8 cellular contexts compared by ENCODE assay signal in genomic region chr3:49694391-49695070, GRCh38. TPM values are rescaled to one million over a fixed set of nuclear protein-coding genes. Genes with fewer than 3 reads are reported as not detected.
A peak's percentile ranks its signal among the peaks of the same experiment; 100 is the strongest.
DNase-seq lines count a peak whose midpoint lies in the region; ATAC-seq, FAIRE-seq and TF ChIP-seq lines count a peak whose summit lies in the region.
"Not testable (repeated sequence)": the region's sequence is repeated elsewhere in the genome, so short reads cannot be mapped to it uniquely, and the experiment has no call there.
"Had no signal": no experiment of that assay in that cellular context is flagged by ENCODE, and none has a peak within 500 bp of the region (broad histone marks: within the 10 kb centered on the region; RNA-seq: fewer than 3 reads in every experiment).

No MANE protein-coding gene starts in this region.

- WGBS in mesendoderm (ENCODE audit: extremely low coverage, insufficient coverage, low lambda C conversion rate), result no CpG with 5 or more reads among the region's 6 CpGs

- dilution Hi-C loops in endothelial cell of umbilical vein (cut with MboI; ENCODE audit: extremely low pct_ligation_motif_present, low sequenced_read_pairs), result not testable (repeated sequence)

- not testable (repeated sequence) for H2BK120ac ChIP-seq in mesendoderm (ENCODE audit: low read depth, low read length)

- H4K5ac ChIP-seq in mesendoderm (ENCODE audit: low read length), result not testable (repeated sequence)

- H3K4me3 Mint-ChIP-seq in activated T-helper 17 cell treated with anti-CD3 and anti-CD28 coated beads, Interleukin-2, amount 50 U/mL, for 72 hours, result not testable (repeated sequence)
- peak overlapping the region; percentile 56 for H3K4me3 Mint-ChIP-seq in neural crest cell

- ATAC-seq in activated T-helper 17 cell treated with anti-CD3 and anti-CD28 coated beads, Interleukin-2, amount 50 U/mL, for 72 hours (replicated peaks), result not testable (repeated sequence)
- ATAC-seq in gastrocnemius medialis, result peak; percentile 84 to 91

- not testable (repeated sequence) for H3K4me3 ChIP-seq in endothelial cell of umbilical vein (replicated peaks in 1 of 3; ENCODE audit: insufficient read depth in 1 of 3, low read depth in 1 of 3, low read length in 3 of 3); mesendoderm (ENCODE audit: low read length)
- peak overlapping the region in 2 of 4 donors; percentile 19 to 28 for H3K4me3 ChIP-seq in gastrocnemius medialis

- in situ Hi-C loops in gastrocnemius medialis (cut with MboI; ENCODE audit: low sequenced_read_pairs in 4 of 4), result not testable (repeated sequence)

- not testable (repeated sequence) for H3K9me1 ChIP-seq in endothelial cell of umbilical vein (replicated peaks; ENCODE audit: control insufficient read depth, extremely low read depth, insufficient read depth, low read length)

- H3K9me3 Mint-ChIP-seq in activated T-helper 17 cell treated with anti-CD3 and anti-CD28 coated beads, Interleukin-2, amount 50 U/mL, for 72 hours; neural crest cell: not testable (repeated sequence)

- H3K4me2 ChIP-seq in endothelial cell of umbilical vein (ENCODE audit: insufficient read depth, low read length); mesendoderm (ENCODE audit: low read length): not testable (repeated sequence)

- not testable (repeated sequence) for H3K79me1 ChIP-seq in mesendoderm (ENCODE audit: low read length)

- not testable (repeated sequence) for H3K4me1 Mint-ChIP-seq in activated T-helper 17 cell treated with anti-CD3 and anti-CD28 coated beads, Interleukin-2, amount 50 U/mL, for 72 hours
- peaks cover 11% of the 10 kb centered on the region for H3K4me1 Mint-ChIP-seq in neural crest cell

- H2AFZ ChIP-seq in endothelial cell of umbilical vein (ENCODE audit: low read depth, low read length), result not testable (repeated sequence)

- H3K23ac ChIP-seq in mesendoderm (ENCODE audit: low read length), result not testable (repeated sequence)

- not testable (repeated sequence) for H2AK5ac ChIP-seq in mesendoderm (ENCODE audit: low read length)

- H3K4me1 ChIP-seq in endothelial cell of umbilical vein (ENCODE audit: control insufficient read depth, extremely low read depth, insufficient read depth, low read length); mesendoderm (ENCODE audit: control insufficient read depth, low read depth, low read length): not testable (repeated sequence)
- peaks cover 51 to 68% of the 10 kb centered on the region in 2 donors for H3K4me1 ChIP-seq in gastrocnemius medialis

- H4K8ac ChIP-seq in mesendoderm (ENCODE audit: low read depth, low read length), result not testable (repeated sequence)

- intact Hi-C loops in endothelial cell of umbilical vein (cut with micrococcal nuclease); gastrocnemius medialis (cut with DNase I; ENCODE audit: low total_unique reads): not testable (repeated sequence)

- H2BK5ac ChIP-seq in mesendoderm (ENCODE audit: low read length), result not testable (repeated sequence)

- not testable (repeated sequence) for TF ChIP-seq POLR2A in endothelial cell of umbilical vein (IDR thresholded peaks at IDR 0.05; ENCODE audit: low read depth, low read length)
- peak in 1 of 2 donors; percentile 39 for TF ChIP-seq POLR2A in gastrocnemius medialis (IDR thresholded peaks at IDR 0.05)

- peaks cover 12% of the 10 kb centered on the region for H3K36me3 Mint-ChIP-seq in activated T-helper 17 cell treated with anti-CD3 and anti-CD28 coated beads, Interleukin-2, amount 50 U/mL, for 72 hours (ENCODE audit: low read depth)
- H3K36me3 Mint-ChIP-seq in neural crest cell (ENCODE audit: low read depth), result not testable (repeated sequence)

- H3K27me3 Mint-ChIP-seq in activated T-helper 17 cell treated with anti-CD3 and anti-CD28 coated beads, Interleukin-2, amount 50 U/mL, for 72 hours; neural crest cell (ENCODE audit: low read depth): not testable (repeated sequence)

- H3K9me3 ChIP-seq in endothelial cell of umbilical vein (replicated peaks; ENCODE audit: control insufficient read depth, insufficient read depth, low read length); gastrocnemius medialis: not testable (repeated sequence)

- H3K27ac Mint-ChIP-seq in activated T-helper 17 cell treated with anti-CD3 and anti-CD28 coated beads, Interleukin-2, amount 50 U/mL, for 72 hours, result peak overlapping the region; percentile 50
- not testable (repeated sequence) for H3K27ac Mint-ChIP-seq in neural crest cell (ENCODE audit: unreplicated experiment)

- FAIRE-seq in endothelial cell of umbilical vein (lab: Jason Lieb, UNC), result peak; percentile 57

- not testable (repeated sequence) for H3K18ac ChIP-seq in mesendoderm (ENCODE audit: low read length)

- peak; percentile 37 for DNase-seq in LHCN-M2 (ENCODE audit: low read depth)
- DNase-seq in endothelial cell of umbilical vein (ENCODE audit: low read depth, low spot score); neural crest cell (ENCODE audit: low read depth, low spot score): not testable (repeated sequence)
- DNase-seq in mesendoderm, result peak; percentile 67
- peak; percentile 84 to 95 for DNase-seq in gastrocnemius medialis

- not testable (repeated sequence) for H3K4ac ChIP-seq in mesendoderm (ENCODE audit: low read depth, low read length)

- not testable (repeated sequence) for H3K27me3 ChIP-seq in endothelial cell of umbilical vein (ENCODE audit: control insufficient read depth in 2 of 2, insufficient read depth in 2 of 2, low read length in 2 of 2); mesendoderm (ENCODE audit: insufficient read depth, low read length, poor library complexity); gastrocnemius medialis

- not testable (repeated sequence) for H4K20me1 ChIP-seq in endothelial cell of umbilical vein (replicated peaks; ENCODE audit: control insufficient read depth, extremely low read depth, insufficient read depth, low read length)

- POLR2A ChIA-PET in endothelial cell of umbilical vein (lab: Charles Lee), result not testable (repeated sequence)

- H3K36me3 ChIP-seq in endothelial cell of umbilical vein (ENCODE audit: control insufficient read depth in 2 of 2, extremely low read depth in 1 of 2, insufficient read depth in 2 of 2, low read length in 2 of 2) (peaks cover 0 to 19% of the 10 kb centered on the region in 2 experiments), gastrocnemius medialis (peaks cover 0 to 13% of the 10 kb centered on the region in 2 donors)
- H3K36me3 ChIP-seq in mesendoderm (ENCODE audit: control insufficient read depth, insufficient read depth, low read length), result not testable (repeated sequence)

- not testable (repeated sequence) for TF ChIP-seq CTCF in endothelial cell of umbilical vein (IDR thresholded peaks at IDR 0.05; ENCODE audit: extremely low read depth in 1 of 2, insufficient read depth in 1 of 2, low read depth in 1 of 2, low read length in 2 of 2); neural crest cell (conservative IDR thresholded peaks at IDR 0.05)
- TF ChIP-seq CTCF in gastrocnemius medialis (IDR thresholded peaks at IDR 0.05 in 4 of 5, conservative IDR thresholded peaks at IDR 0.05 in 1 of 5), result peak in 1 of 5 experiments; percentile 24

- CTCF ChIA-PET in endothelial cell of umbilical vein (lab: Charles Lee), result not testable (repeated sequence)

- H3K79me2 ChIP-seq in endothelial cell of umbilical vein (ENCODE audit: control insufficient read depth, insufficient read depth, low read length); mesendoderm (ENCODE audit: control insufficient read depth, insufficient read depth, low read length): not testable (repeated sequence)

- not testable (repeated sequence) for H3K9ac ChIP-seq in endothelial cell of umbilical vein (replicated peaks; ENCODE audit: extremely low read depth, insufficient read depth, low read length); mesendoderm (ENCODE audit: low read length)

- H2BK15ac ChIP-seq in mesendoderm (replicated peaks; ENCODE audit: low read depth), result not testable (repeated sequence)

- H3K56ac ChIP-seq in mesendoderm (ENCODE audit: low read length), result not testable (repeated sequence)

- H3K27ac ChIP-seq in endothelial cell of umbilical vein (ENCODE audit: insufficient read depth, low read depth, low read length); mesendoderm (ENCODE audit: low read depth, low read length): not testable (repeated sequence)
- peak overlapping the region; percentile 92 to 99 (median 96) for H3K27ac ChIP-seq in gastrocnemius medialis

- not testable (repeated sequence) for BruUV-seq in endothelial cell of umbilical vein (replicated peaks; lab: Mats Ljungman, UMichigan)

RNA-seq across cellular contexts. Expression of gene RNF123, which starts 5.2 kb away (rescaled TPM):
- total RNA-seq in LHCN-M2 (2014; rRNA removed) (19.6 and 21.2 TPM in 2 replicates), endothelial cell of umbilical vein (43.4 and 51.0 TPM in 2 replicates), neural crest cell (42.4 and 44.9 TPM in 2 replicates), gastrocnemius medialis (100 to 1,000 TPM in 3 of 4 donors, 10 to 100 TPM in 1; 82.8 to 132 (median 128) TPM)
- 23.5 TPM for polyA plus RNA-seq in LHCN-M2 (2012)
- total RNA-seq in activated T-helper 17 cell treated with anti-CD3 and anti-CD28 coated beads, Interleukin-2, amount 50 U/mL, for 72 hours, result 10 to 100 TPM; 22.8 to 44.5 TPM
- polyA plus RNA-seq in endothelial cell of umbilical vein, result 59.3 and 67.2 TPM in 2 replicates
- polyA plus RNA-seq in endothelial cell of umbilical vein (2011; cell fraction: cytosol; rRNA removed), result 33.3 and 36.7 TPM in 2 replicates
- polyA plus RNA-seq in endothelial cell of umbilical vein (2011; cell fraction: nucleus; rRNA removed), result 121 and 157 TPM in 2 replicates
- 21.4 and 22.2 TPM in 2 replicates for polyA plus RNA-seq in endothelial cell of umbilical vein (2012)
- polyA minus RNA-seq in endothelial cell of umbilical vein, result 58.4 and 66.9 TPM in 2 replicates
- polyA minus RNA-seq in endothelial cell of umbilical vein (2011; cell fraction: cytosol; rRNA and poly(A)+ RNA removed), result 39.3 TPM
- 44.3 and 55.8 TPM in 2 replicates for polyA minus RNA-seq in endothelial cell of umbilical vein (2011; cell fraction: nucleus; rRNA and poly(A)+ RNA removed)
- 16.4 TPM for polyA plus RNA-seq in mesendoderm (2013, experiment 1 of 2)
- 14.8 TPM for polyA plus RNA-seq in mesendoderm (2013, experiment 2 of 2)

RNA-seq across cellular contexts. Expression of gene MST1, which starts 5.3 kb away (rescaled TPM):
- total RNA-seq in LHCN-M2 (2014; rRNA removed) (7.5 and 7.7 TPM in 2 replicates), endothelial cell of umbilical vein (6.1 and 8.7 TPM in 2 replicates), neural crest cell (15.0 and 18.1 TPM in 2 replicates), gastrocnemius medialis (1 to 10 TPM in 3 of 4 donors, under 1 TPM in 1; 0.10 to 4.8 (median 2.4) TPM)
- polyA plus RNA-seq in LHCN-M2 (2012), result 2.5 TPM
- 10 to 100 TPM in 1 of 2 donors, 1 to 10 TPM in 1; 8.4 to 28.2 TPM for total RNA-seq in activated T-helper 17 cell treated with anti-CD3 and anti-CD28 coated beads, Interleukin-2, amount 50 U/mL, for 72 hours
- 15.3 and 17.5 TPM in 2 replicates for polyA plus RNA-seq in endothelial cell of umbilical vein
- polyA plus RNA-seq in endothelial cell of umbilical vein (2011; cell fraction: cytosol; rRNA removed), result 2.3 and 3.7 TPM in 2 replicates
- 88.4 and 130 TPM in 2 replicates for polyA plus RNA-seq in endothelial cell of umbilical vein (2011; cell fraction: nucleus; rRNA removed)
- polyA plus RNA-seq in endothelial cell of umbilical vein (2012), result 5.2 and 7.7 TPM in 2 replicates
- polyA minus RNA-seq in endothelial cell of umbilical vein, result 3.9 and 8.2 TPM in 2 replicates
- polyA minus RNA-seq in endothelial cell of umbilical vein (2011; cell fraction: cytosol; rRNA and poly(A)+ RNA removed), result 3.5 TPM
- polyA minus RNA-seq in endothelial cell of umbilical vein (2011; cell fraction: nucleus; rRNA and poly(A)+ RNA removed), result 7.8 and 15.7 TPM in 2 replicates
- 3.5 TPM for polyA plus RNA-seq in mesendoderm (2013, experiment 1 of 2)
- polyA plus RNA-seq in mesendoderm (2013, experiment 2 of 2), result 3.7 TPM

RNA-seq across cellular contexts. Expression of gene APEH, which starts 20.4 kb away (rescaled TPM):
- total RNA-seq in LHCN-M2 (2014; rRNA removed) (152 and 157 TPM in 2 replicates), endothelial cell of umbilical vein (68.2 and 77.9 TPM in 2 replicates), neural crest cell (150 and 162 TPM in 2 replicates), gastrocnemius medialis (100 to 1,000 TPM; 103 to 140 (median 108) TPM)
- polyA plus RNA-seq in LHCN-M2 (2012), result 143 TPM
- 100 to 1,000 TPM in 1 of 2 donors, 10 to 100 TPM in 1; 88.6 to 184 TPM for total RNA-seq in activated T-helper 17 cell treated with anti-CD3 and anti-CD28 coated beads, Interleukin-2, amount 50 U/mL, for 72 hours
- polyA plus RNA-seq in endothelial cell of umbilical vein, result 74.3 and 74.8 TPM in 2 replicates
- 59.0 and 62.5 TPM in 2 replicates for polyA plus RNA-seq in endothelial cell of umbilical vein (2011; cell fraction: cytosol; rRNA removed)
- polyA plus RNA-seq in endothelial cell of umbilical vein (2011; cell fraction: nucleus; rRNA removed), result 103 and 123 TPM in 2 replicates
- polyA plus RNA-seq in endothelial cell of umbilical vein (2012), result 58.7 and 62.8 TPM in 2 replicates
- polyA minus RNA-seq in endothelial cell of umbilical vein, result 97.1 and 102 TPM in 2 replicates
- 160 TPM for polyA minus RNA-seq in endothelial cell of umbilical vein (2011; cell fraction: cytosol; rRNA and poly(A)+ RNA removed)
- 38.7 and 41.6 TPM in 2 replicates for polyA minus RNA-seq in endothelial cell of umbilical vein (2011; cell fraction: nucleus; rRNA and poly(A)+ RNA removed)
- polyA plus RNA-seq in mesendoderm (2013, experiment 1 of 2), result 77.8 TPM
- 76.2 TPM for polyA plus RNA-seq in mesendoderm (2013, experiment 2 of 2)

RNA-seq across cellular contexts. Expression of gene AMIGO3, which starts 25.0 kb away (rescaled TPM):
- 1.9 and 2.3 TPM in 2 replicates for total RNA-seq in LHCN-M2 (2014; rRNA removed)
- polyA plus RNA-seq in LHCN-M2 (2012), result 1.4 TPM
- under 1 TPM in 1 of 2 donors, not detected in 1; 0.29 TPM for total RNA-seq in activated T-helper 17 cell treated with anti-CD3 and anti-CD28 coated beads, Interleukin-2, amount 50 U/mL, for 72 hours
- 0.21 TPM in 1 of 2 replicates, not detected in the other for total RNA-seq in endothelial cell of umbilical vein
- 0.21 and 1.2 TPM in 2 replicates for polyA plus RNA-seq in endothelial cell of umbilical vein
- polyA plus RNA-seq in endothelial cell of umbilical vein (2011; cell fraction: cytosol; rRNA removed), result 0.38 TPM in 1 of 2 replicates, not detected in the other
- polyA plus RNA-seq in endothelial cell of umbilical vein (2011; cell fraction: nucleus; rRNA removed), result 2.6 and 4.0 TPM in 2 replicates
- polyA plus RNA-seq in endothelial cell of umbilical vein (2012), result 0.07 and 0.49 TPM in 2 replicates
- polyA minus RNA-seq in endothelial cell of umbilical vein, result not detected in 2 replicates
- polyA minus RNA-seq in endothelial cell of umbilical vein (2011; cell fraction: cytosol; rRNA and poly(A)+ RNA removed), result 1.2 TPM
- polyA minus RNA-seq in endothelial cell of umbilical vein (2011; cell fraction: nucleus; rRNA and poly(A)+ RNA removed), result 0.53 and 7.4 TPM in 2 replicates
- polyA plus RNA-seq in mesendoderm (2013, experiment 1 of 2), result 1.3 TPM
- 1.1 TPM for polyA plus RNA-seq in mesendoderm (2013, experiment 2 of 2)
- 0.89 and 0.96 TPM in 2 replicates for total RNA-seq in neural crest cell
- under 1 TPM in 3 of 4 donors, not detected in 1; 0.10 to 0.76 (median 0.42) TPM for total RNA-seq in gastrocnemius medialis
- total RNA-seq: GM23248 had no signal
- polyA plus RNA-seq: CD14-positive monocyte had no signal

RNA-seq across cellular contexts. Expression of gene GMPPB, which starts 29.2 kb away (rescaled TPM):
- total RNA-seq in LHCN-M2 (2014; rRNA removed), result 38.8 and 40.1 TPM in 2 replicates
- polyA plus RNA-seq in LHCN-M2 (2012), result 34.9 TPM
- 10 to 100 TPM; 22.4 to 38.7 TPM for total RNA-seq in activated T-helper 17 cell treated with anti-CD3 and anti-CD28 coated beads, Interleukin-2, amount 50 U/mL, for 72 hours
- total RNA-seq in endothelial cell of umbilical vein, result 52.5 and 54.5 TPM in 2 replicates
- polyA plus RNA-seq in endothelial cell of umbilical vein, result 61.2 and 62.0 TPM in 2 replicates
- polyA plus RNA-seq in endothelial cell of umbilical vein (2011; cell fraction: cytosol; rRNA removed), result 39.3 and 44.5 TPM in 2 replicates
- 55.6 and 60.5 TPM in 2 replicates for polyA plus RNA-seq in endothelial cell of umbilical vein (2011; cell fraction: nucleus; rRNA removed)
- 28.8 and 32.8 TPM in 2 replicates for polyA plus RNA-seq in endothelial cell of umbilical vein (2012)
- polyA minus RNA-seq in endothelial cell of umbilical vein, result 44.0 and 55.3 TPM in 2 replicates
- polyA minus RNA-seq in endothelial cell of umbilical vein (2011; cell fraction: cytosol; rRNA and poly(A)+ RNA removed), result 12.7 TPM
- polyA minus RNA-seq in endothelial cell of umbilical vein (2011; cell fraction: nucleus; rRNA and poly(A)+ RNA removed), result 26.7 and 32.8 TPM in 2 replicates
- polyA plus RNA-seq in mesendoderm (2013, experiment 1 of 2), result 16.1 TPM
- 15.8 TPM for polyA plus RNA-seq in mesendoderm (2013, experiment 2 of 2)
- 40.1 and 46.1 TPM in 2 replicates for total RNA-seq in neural crest cell
- 10 to 100 TPM; 14.2 to 26.1 (median 17.0) TPM for total RNA-seq in gastrocnemius medialis
